In the genomic region with DNA sequence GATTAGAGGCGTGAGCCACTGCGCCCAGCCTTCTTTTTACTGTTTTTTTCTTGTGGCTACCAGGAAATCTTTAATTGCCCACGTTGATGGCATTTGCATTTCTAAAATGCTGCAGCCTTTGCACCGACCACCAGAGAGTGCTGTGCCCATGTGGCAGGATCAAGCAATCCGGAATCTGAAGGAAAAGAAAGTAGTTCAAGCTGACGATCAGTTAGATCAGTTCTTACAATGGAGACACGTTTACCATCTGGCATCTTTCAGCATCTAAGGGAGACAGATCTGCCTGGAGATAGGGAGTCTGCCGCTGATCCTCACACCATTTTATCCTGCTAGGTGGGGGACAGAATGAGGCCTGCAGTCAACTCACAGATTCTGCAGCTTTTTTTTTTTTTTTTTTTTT, we compare ENCODE assay signal across 8 cellular contexts. TPM values are rescaled to one million over a fixed set of nuclear protein-coding genes. Genes with fewer than 3 reads are reported as not detected.
A peak's percentile ranks its signal among the peaks of the same experiment; 100 is the strongest.
DNase-seq lines count a peak whose midpoint lies in the region; ATAC-seq, FAIRE-seq and TF ChIP-seq lines count a peak whose summit lies in the region.

No MANE protein-coding gene starts in this region.

- no peaks in the 10 kb centered on the region for H4K20me1 ChIP-seq in PC-3 (ENCODE audit: low read length)

- no peak overlapping the region for H3K27ac ChIP-seq in PC-3 (ENCODE audit: low read length)

- peak; percentile 73 for ATAC-seq in PC-3
- ATAC-seq in GM18868 (IDR thresholded peaks at IDR 0.05; ENCODE audit: unreplicated experiment), result no peak
- ATAC-seq in HG03108 (IDR thresholded peaks at IDR 0.05; ENCODE audit: unreplicated experiment), result no peak

- H3K27me3 ChIP-seq in BE2C (no peaks in the 10 kb centered on the region), PC-3 (ENCODE audit: low read length) (no peaks in the 10 kb centered on the region)

- no TSS peak for BruUV-seq in PC-3 (replicated peaks; lab: Mats Ljungman, UMichigan)

- peaks cover 2% of the 10 kb centered on the region; the same call in 1 of the 2 replicates for H3K4me1 ChIP-seq in BE2C
- H3K4me1 ChIP-seq in PC-3 (ENCODE audit: insufficient read depth, low read length), result no peaks in the 10 kb centered on the region

- H3K36me3 ChIP-seq in BE2C (no peaks in the 10 kb centered on the region), PC-3 (ENCODE audit: low read depth, low read length) (no peaks in the 10 kb centered on the region)

- DNase-seq in BE2C (peak; percentile 49), GM18507 (ENCODE audit: extremely low spot score, insufficient read length, low read depth) (no peak), PC-3 (peak; percentile 81), epidermal melanocyte (ENCODE audit: insufficient read length, low spot score) (peak; percentile 46), retinal pigment epithelial cell (ENCODE audit: low read depth) (no peak), HPDE6-E6E7 (ENCODE audit: extremely low spot score) (no peak)

- TF ChIP-seq CTCF in BE2C (IDR thresholded peaks at IDR 0.05; ENCODE audit: low read depth, low read length) (peak; percentile 82), PC-3 (conservative IDR thresholded peaks at IDR 0.05; ENCODE audit: low read depth, low read length) (peak; percentile 94), retinal pigment epithelial cell (conservative IDR thresholded peaks at IDR 0.05; ENCODE audit: low read depth, low read length) (peak; percentile 65)

- no peaks in the 10 kb centered on the region for H3K79me2 ChIP-seq in PC-3 (ENCODE audit: low read length)

- H3K4me3 ChIP-seq in BE2C (ENCODE audit: low read depth, low read length) (no peak overlapping the region), PC-3 (ENCODE audit: low read length) (peak overlapping the region; percentile 26; the same call in 1 of the 2 replicates), retinal pigment epithelial cell (ENCODE audit: low read length) (no peak overlapping the region)

- peak; percentile 12 for FAIRE-seq in GM18507 (lab: Jason Lieb, UNC)

- H3K4me2 ChIP-seq in PC-3 (ENCODE audit: low read length), result peak overlapping the region; percentile 57

- H3F3A ChIP-seq in PC-3 (ENCODE audit: low read length, unreplicated experiment), result no peaks in the 10 kb centered on the region

- no peak overlapping the region for H3K9ac ChIP-seq in PC-3 (ENCODE audit: low read length)

- intact Hi-C loops in PC-3 (cut with micrococcal nuclease), result loop anchor here (1.0 kb wide), 1 partner anchor 30 kb away; no protein-coding TSS in a partner anchor

- no peaks in the 10 kb centered on the region for H3K9me3 ChIP-seq in BE2C
- no peaks in the 10 kb centered on the region for H3K9me3 ChIP-seq in PC-3 (ENCODE audit: low read length)

- H3K9me2 ChIP-seq in PC-3 (replicated peaks; ENCODE audit: low read length), result no peaks in the 10 kb centered on the region

- H2AFZ ChIP-seq in PC-3 (ENCODE audit: low read length), result peak overlapping the region; percentile 57

- CTCF ChIA-PET in PC-3 (lab: Charles Lee), result interaction anchor here (0.6 to 1.5 kb wide), 6 partner anchors 13 to 1714 kb away, joined by 3 to 6 read pairs (median 4); a partner anchor contains a TSS

- POLR2A ChIA-PET in PC-3 (lab: Charles Lee; ENCODE audit: unreplicated experiment), result interaction anchor here (0.8 kb wide), 1 partner anchor 29 kb away, joined by 10 read pairs; no protein-coding TSS in a partner anchor

RNA-seq across cellular contexts. Expression of a gene that starts 19.9 kb away (rescaled TPM):
- polyA plus RNA-seq in BE2C (2012; ENCODE audit: insufficient read depth, insufficient read length, low read depth), result 0.54 TPM
- total RNA-seq in PC-3 (2014; rRNA removed), result 0.58 and 0.69 TPM in 2 replicates

Comparison
In these comparisons a context has a peak if more than half of its experiments do, and no peak if none do; other contexts are left out.
1. DNase-seq: peak in BE2C (single experiment), PC-3 (single experiment) and epidermal melanocyte (single experiment); none in GM18507 (single experiment), retinal pigment epithelial cell (single experiment) and HPDE6-E6E7 (single experiment).
2. Peak in every context shown above with its lines, with median percentiles within 50 percentile points of each other: CTCF ChIP-seq.